In genomic region chr11:7570938-7571337, GRCh38 we compare ENCODE assay signal across 20 cellular contexts. TPM values are rescaled to one million over a fixed set of nuclear protein-coding genes. Genes with fewer than 3 reads are reported as not detected.
DNase-seq lines count a peak whose midpoint lies in the region; ATAC-seq and TF ChIP-seq lines count a peak whose summit lies in the region.
"Had no signal": no experiment of that assay in that cellular context is flagged by ENCODE, and none has a peak within 500 bp of the region (broad histone marks: within the 10 kb centered on the region; RNA-seq: fewer than 3 reads in every experiment).

No MANE protein-coding gene starts in this region.

- no peak for ATAC-seq in HG03457 (IDR thresholded peaks at IDR 0.05; ENCODE audit: unreplicated experiment)
- ATAC-seq: activated T-cell treated with anti-CD3 and anti-CD28 coated beads, Interleukin-2, amount 50 U/mL, for 72 hours; stimulated activated naive CD8-positive, alpha-beta T cell treated with anti-CD3 and anti-CD28 coated beads, Interleukin-15, amount 100 ng/mL, for 72 hours had no signal

- H3K4me1 Mint-ChIP-seq in progenitor cell of endocrine pancreas (ENCODE audit: low read depth), result peaks cover 60% of the 10 kb centered on the region

- H3K14ac ChIP-seq in trophoblast cell (ENCODE audit: low read length), result no peak overlapping the region

- peaks cover 9% of the 10 kb centered on the region for H3K79me2 ChIP-seq in trophoblast cell (ENCODE audit: control insufficient read depth, insufficient read depth, low read length, poor library complexity)

- H2BK12ac ChIP-seq in trophoblast cell (ENCODE audit: low read length), result no peak overlapping the region

- H3K4me1 ChIP-seq in trophoblast cell (ENCODE audit: control insufficient read depth in 1 of 2, insufficient read depth in 2 of 2, low read length in 2 of 2), result peaks cover 31 to 37% of the 10 kb centered on the region in 2 experiments

- H3K9ac ChIP-seq in trophoblast cell (ENCODE audit: low read length), result no peak overlapping the region

- H4K91ac ChIP-seq in trophoblast cell (ENCODE audit: low read depth, low read length), result no peak overlapping the region

- peaks cover 29% of the 10 kb centered on the region for H3K79me1 ChIP-seq in trophoblast cell (ENCODE audit: low read length)

- H3K18ac ChIP-seq in trophoblast cell (ENCODE audit: low read length), result no peak overlapping the region

- H3K27me3 Mint-ChIP-seq in progenitor cell of endocrine pancreas, result no peaks in the 10 kb centered on the region

- H3K27ac ChIP-seq in trophoblast cell (ENCODE audit: low read depth, low read length), result no peak overlapping the region
- H3K27ac ChIP-seq: Peyer's patch, SJCRH30, upper lobe of left lung had no signal

- no peak overlapping the region for H2AK5ac ChIP-seq in trophoblast cell (ENCODE audit: low read length)

- H3K36me3 Mint-ChIP-seq in progenitor cell of endocrine pancreas (ENCODE audit: insufficient read depth), result peaks cover 6% of the 10 kb centered on the region

- no peak overlapping the region for H2BK5ac ChIP-seq in trophoblast cell (ENCODE audit: low read depth, low read length, poor library complexity)

- H3K36me3 ChIP-seq in trophoblast cell (ENCODE audit: control insufficient read depth in 1 of 2, insufficient read depth in 2 of 2, low read length in 2 of 2), result no peaks in the 10 kb centered on the region
- H3K36me3 ChIP-seq: Peyer's patch, SJCRH30, upper lobe of left lung had no signal

- DNase-seq in G401 (ENCODE audit: low spot score) (peak; percentile 11), NCI-H2171 (lab: John Stamatoyannopoulos, UW) (peak; percentile 26), epithelial cell of esophagus (ENCODE audit: low read depth) (no peak), progenitor cell of endocrine pancreas (ENCODE audit: low spot score, unreplicated experiment) (peak; percentile 21), C1 segment of cervical spinal cord (lab: John Stamatoyannopoulos, UW) (no peak), SK-N-DZ (ENCODE audit: low spot score) (no peak), trophoblast cell (no peak)
- DNase-seq: activated naive CD4-positive, alpha-beta T cell treated with anti-CD3 and anti-CD28 coated beads, Interleukin-2, amount 10 ng/mL, durations not matched to agents 7 days and 5 days; activated T-cell treated with anti-CD3 and anti-CD28 coated beads, Interleukin-2, amount 50 U/mL, for 72 hours; DMS 273 treated with DMSO at 0.1 percent for 48 hours; NK-92 treated with Interleukin-12 subunit alpha and Interleukin-12 subunit beta, amount 100 ng/mL, for 24 hours; stimulated activated CD4-positive, alpha-beta T cell treated with anti-CD3 and anti-CD28 coated beads, Interleukin-4, amount 100 ng/mL, for 4 hours; stimulated activated naive CD8-positive, alpha-beta T cell treated with anti-CD3 and anti-CD28 coated beads, Interleukin-15, amount 100 ng/mL, for 72 hours had no signal

- no peaks in the 10 kb centered on the region for H3K9me3 ChIP-seq in trophoblast cell (ENCODE audit: insufficient read depth, low read depth, low read length)
- H3K9me3 ChIP-seq: Peyer's patch, SJCRH30, upper lobe of left lung had no signal

- no peak overlapping the region for H4K8ac ChIP-seq in trophoblast cell (ENCODE audit: low read depth, low read length)

- in situ Hi-C loops in G401 (cut with HindIII; ENCODE audit: low sequenced_read_pairs), result no loop called here

- peaks cover 3% of the 10 kb centered on the region for H3K9me3 Mint-ChIP-seq in progenitor cell of endocrine pancreas (ENCODE audit: low read depth)
- H3K9me3 Mint-ChIP-seq: central memory CD8-positive, alpha-beta T cell; stimulated activated naive CD8-positive, alpha-beta T cell treated with anti-CD3 and anti-CD28 coated beads, Interleukin-15, amount 100 ng/mL, for 72 hours had no signal

- peak; percentile 27 for TF ChIP-seq CTCF in epithelial cell of esophagus (IDR thresholded peaks at IDR 0.05; ENCODE audit: insufficient read depth, low read depth, low read length, missing control alignments)
- peak; percentile 32 for TF ChIP-seq CTCF in progenitor cell of endocrine pancreas (IDR thresholded peaks at IDR 0.05; ENCODE audit: unreplicated experiment)

- WGBS in trophoblast cell (ENCODE audit: extremely low coverage, insufficient coverage, insufficient read length), result no CpG with 5 or more reads among the region's 1 CpG

- no peaks in the 10 kb centered on the region for H3K27me3 ChIP-seq in trophoblast cell (ENCODE audit: insufficient read depth, low read length)
- H3K27me3 ChIP-seq: Peyer's patch, SJCRH30, upper lobe of left lung had no signal

- H2BK120ac ChIP-seq in trophoblast cell (ENCODE audit: insufficient read depth, low read length, poor library complexity), result no peak overlapping the region

- no peak overlapping the region for H3K4ac ChIP-seq in trophoblast cell (ENCODE audit: low read depth, low read length)

- no peak overlapping the region for H3K23ac ChIP-seq in trophoblast cell (ENCODE audit: low read length)

- H3K4me3 ChIP-seq in epithelial cell of esophagus (ENCODE audit: low read length) (no peak overlapping the region), trophoblast cell (ENCODE audit: low read depth, low read length) (no peak overlapping the region)
- H3K4me3 ChIP-seq: GM12878, Peyer's patch, SJCRH30, upper lobe of left lung had no signal

- peak overlapping the region; percentile 98 for H3K27ac Mint-ChIP-seq in progenitor cell of endocrine pancreas
- H3K27ac Mint-ChIP-seq: activated naive CD4-positive, alpha-beta T cell treated with anti-CD3 and anti-CD28 coated beads, Interleukin-2, amount 10 ng/mL, durations not matched to agents 7 days and 5 days; activated T-cell treated with anti-CD3 and anti-CD28 coated beads, Interleukin-2, amount 50 U/mL, for 72 hours; stimulated activated naive CD8-positive, alpha-beta T cell treated with anti-CD3 and anti-CD28 coated beads, Interleukin-15, amount 100 ng/mL, for 72 hours had no signal

- H3K4me2 ChIP-seq in trophoblast cell (ENCODE audit: low read length), result no peak overlapping the region

- H2AFZ ChIP-seq in trophoblast cell (ENCODE audit: insufficient read depth, low read length, poor library complexity), result no peak overlapping the region

- no peak overlapping the region for H4K12ac ChIP-seq in trophoblast cell (ENCODE audit: low read depth, low read length)

- H3K4me3 Mint-ChIP-seq in progenitor cell of endocrine pancreas (ENCODE audit: low read depth), result no peak overlapping the region
- H3K4me3 Mint-ChIP-seq: activated naive CD4-positive, alpha-beta T cell treated with anti-CD3 and anti-CD28 coated beads, Interleukin-2, amount 10 ng/mL, durations not matched to agents 7 days and 5 days; activated T-cell treated with anti-CD3 and anti-CD28 coated beads, Interleukin-2, amount 50 U/mL, for 72 hours; CD14-positive monocyte; central memory CD8-positive, alpha-beta T cell; stimulated activated naive CD8-positive, alpha-beta T cell treated with anti-CD3 and anti-CD28 coated beads, Interleukin-15, amount 100 ng/mL, for 72 hours had no signal

RNA-seq across cellular contexts. Expression of gene PPFIBP2, which starts 57.1 kb away (rescaled TPM):
- total RNA-seq in G401 (2014; rRNA removed; shearing (Covaris generic)), result 12.4 and 24.2 TPM in 2 replicates
- 64.1 and 66.4 TPM in 2 replicates for total RNA-seq in progenitor cell of endocrine pancreas
- 0.14 and 0.23 TPM in 2 replicates for polyA plus RNA-seq in SK-N-DZ (2014; cell fraction: cytosol; rRNA removed)
- not detected in 2 replicates for polyA plus RNA-seq in SK-N-DZ (2014; cell fraction: nucleus; rRNA removed)
- polyA plus RNA-seq in trophoblast cell (2013), result 23.3 and 24.1 TPM in 2 replicates

Comparison
In these comparisons a context has a peak if more than half of its experiments do, and no peak if none do; other contexts are left out.
1. DNase-seq: peak in G401 (single experiment), NCI-H2171 (single experiment) and progenitor cell of endocrine pancreas (single experiment); none in epithelial cell of esophagus (single experiment), C1 segment of cervical spinal cord (0 of 14), SK-N-DZ (single experiment) and trophoblast cell (0 of 2).